In the genomic region with DNA sequence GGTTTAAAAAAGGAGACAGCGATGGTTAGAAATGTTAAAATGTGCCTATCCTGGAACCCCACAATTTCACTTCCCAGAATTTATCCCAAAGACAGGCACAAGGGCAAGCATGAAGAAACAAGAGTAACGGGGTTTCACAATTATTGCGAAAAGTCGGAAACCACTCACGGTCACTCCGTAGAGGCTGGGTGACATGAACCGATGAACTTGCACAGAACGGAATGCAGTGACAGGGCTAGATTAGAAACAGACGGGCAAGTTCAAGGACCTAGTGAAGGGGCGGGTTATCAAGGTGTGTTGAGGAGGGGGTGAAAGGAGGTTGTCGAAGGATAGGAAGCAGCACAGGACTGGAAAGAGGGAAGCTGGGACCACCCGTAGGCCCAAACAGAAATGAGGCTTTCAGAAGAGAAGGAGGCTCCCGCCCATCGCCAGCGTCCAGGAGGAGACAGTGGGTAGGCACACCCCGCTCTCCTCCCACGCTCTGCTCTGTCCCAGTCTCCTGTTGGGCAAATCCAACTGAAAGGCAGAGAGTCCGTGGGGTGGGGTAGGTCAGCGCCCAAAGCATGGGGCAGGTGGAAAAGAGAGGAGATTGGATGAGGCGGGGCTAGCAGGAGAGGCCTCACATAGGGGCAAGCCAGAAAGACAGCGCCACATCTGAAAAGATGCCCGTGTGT, we compare ENCODE assay signal across 1 cellular context.
A peak's percentile ranks its signal among the peaks of the same experiment; 100 is the strongest.
TF ChIP-seq lines count a peak whose summit lies in the region.

No MANE protein-coding gene starts in this region.

TF ChIP-seq in HepG2, 621 proteins besides CTCF, POLR2A, EP300 and RAD21 (continued from another document and continues in another):
- TF ChIP-seq, protein P1, sequence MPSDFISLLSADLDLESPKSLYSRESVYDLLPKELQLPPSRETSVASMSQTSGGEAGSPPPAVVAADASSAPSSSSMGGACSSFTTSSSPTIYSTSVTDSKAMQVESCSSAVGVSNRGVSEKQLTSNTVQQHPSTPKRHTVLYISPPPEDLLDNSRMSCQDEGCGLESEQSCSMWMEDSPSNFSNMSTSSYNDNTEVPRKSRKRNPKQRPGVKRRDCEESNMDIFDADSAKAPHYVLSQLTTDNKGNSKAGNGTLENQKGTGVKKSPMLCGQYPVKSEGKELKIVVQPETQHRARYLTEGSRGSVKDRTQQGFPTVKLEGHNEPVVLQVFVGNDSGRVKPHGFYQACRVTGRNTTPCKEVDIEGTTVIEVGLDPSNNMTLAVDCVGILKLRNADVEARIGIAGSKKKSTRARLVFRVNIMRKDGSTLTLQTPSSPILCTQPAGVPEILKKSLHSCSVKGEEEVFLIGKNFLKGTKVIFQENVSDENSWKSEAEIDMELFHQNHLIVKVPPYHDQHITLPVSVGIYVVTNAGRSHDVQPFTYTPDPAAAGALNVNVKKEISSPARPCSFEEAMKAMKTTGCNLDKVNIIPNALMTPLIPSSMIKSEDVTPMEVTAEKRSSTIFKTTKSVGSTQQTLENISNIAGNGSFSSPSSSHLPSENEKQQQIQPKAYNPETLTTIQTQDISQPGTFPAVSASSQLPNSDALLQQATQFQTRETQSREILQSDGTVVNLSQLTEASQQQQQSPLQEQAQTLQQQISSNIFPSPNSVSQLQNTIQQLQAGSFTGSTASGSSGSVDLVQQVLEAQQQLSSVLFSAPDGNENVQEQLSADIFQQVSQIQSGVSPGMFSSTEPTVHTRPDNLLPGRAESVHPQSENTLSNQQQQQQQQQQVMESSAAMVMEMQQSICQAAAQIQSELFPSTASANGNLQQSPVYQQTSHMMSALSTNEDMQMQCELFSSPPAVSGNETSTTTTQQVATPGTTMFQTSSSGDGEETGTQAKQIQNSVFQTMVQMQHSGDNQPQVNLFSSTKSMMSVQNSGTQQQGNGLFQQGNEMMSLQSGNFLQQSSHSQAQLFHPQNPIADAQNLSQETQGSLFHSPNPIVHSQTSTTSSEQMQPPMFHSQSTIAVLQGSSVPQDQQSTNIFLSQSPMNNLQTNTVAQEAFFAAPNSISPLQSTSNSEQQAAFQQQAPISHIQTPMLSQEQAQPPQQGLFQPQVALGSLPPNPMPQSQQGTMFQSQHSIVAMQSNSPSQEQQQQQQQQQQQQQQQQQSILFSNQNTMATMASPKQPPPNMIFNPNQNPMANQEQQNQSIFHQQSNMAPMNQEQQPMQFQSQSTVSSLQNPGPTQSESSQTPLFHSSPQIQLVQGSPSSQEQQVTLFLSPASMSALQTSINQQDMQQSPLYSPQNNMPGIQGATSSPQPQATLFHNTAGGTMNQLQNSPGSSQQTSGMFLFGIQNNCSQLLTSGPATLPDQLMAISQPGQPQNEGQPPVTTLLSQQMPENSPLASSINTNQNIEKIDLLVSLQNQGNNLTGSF (CRISPR knock-in tag; IDR thresholded peaks at IDR 0.05): no peak
- TF ChIP-seq ZNF589 (CRISPR knock-in tag; conservative IDR thresholded peaks at IDR 0.05): 0 out of 2 replicates have a peak, but pooled peaks have one; percentile 28
- TF ChIP-seq GATAD1 (CRISPR knock-in tag; IDR thresholded peaks at IDR 0.05): no peak
- TF ChIP-seq TARDBP (CRISPR knock-in tag; IDR thresholded peaks at IDR 0.05): no peak
- TF ChIP-seq SALL1 (CRISPR knock-in tag; IDR thresholded peaks at IDR 0.05): peak; percentile 62
- TF ChIP-seq ZNF850 (CRISPR knock-in tag; conservative IDR thresholded peaks at IDR 0.05): no peak
- TF ChIP-seq ESRRA (CRISPR knock-in tag; IDR thresholded peaks at IDR 0.05; ENCODE audit: low read depth): 0 out of 2 replicates have a peak, but pooled peaks have one; percentile 54
- TF ChIP-seq TBL1XR1 (IDR thresholded peaks at IDR 0.05; ENCODE audit: borderline replicate concordance, low read length, partially characterized antibody): peak; percentile 93
- TF ChIP-seq RXRB (CRISPR knock-in tag; IDR thresholded peaks at IDR 0.05; ENCODE audit: borderline replicate concordance): peak; percentile 44; the same call in 1 of the 2 replicates
- TF ChIP-seq ZNF234 (CRISPR knock-in tag; conservative IDR thresholded peaks at IDR 0.05): no peak
- no peak for TF ChIP-seq HOXA7 (CRISPR knock-in tag; IDR thresholded peaks at IDR 0.05)
- TF ChIP-seq, protein P2, sequence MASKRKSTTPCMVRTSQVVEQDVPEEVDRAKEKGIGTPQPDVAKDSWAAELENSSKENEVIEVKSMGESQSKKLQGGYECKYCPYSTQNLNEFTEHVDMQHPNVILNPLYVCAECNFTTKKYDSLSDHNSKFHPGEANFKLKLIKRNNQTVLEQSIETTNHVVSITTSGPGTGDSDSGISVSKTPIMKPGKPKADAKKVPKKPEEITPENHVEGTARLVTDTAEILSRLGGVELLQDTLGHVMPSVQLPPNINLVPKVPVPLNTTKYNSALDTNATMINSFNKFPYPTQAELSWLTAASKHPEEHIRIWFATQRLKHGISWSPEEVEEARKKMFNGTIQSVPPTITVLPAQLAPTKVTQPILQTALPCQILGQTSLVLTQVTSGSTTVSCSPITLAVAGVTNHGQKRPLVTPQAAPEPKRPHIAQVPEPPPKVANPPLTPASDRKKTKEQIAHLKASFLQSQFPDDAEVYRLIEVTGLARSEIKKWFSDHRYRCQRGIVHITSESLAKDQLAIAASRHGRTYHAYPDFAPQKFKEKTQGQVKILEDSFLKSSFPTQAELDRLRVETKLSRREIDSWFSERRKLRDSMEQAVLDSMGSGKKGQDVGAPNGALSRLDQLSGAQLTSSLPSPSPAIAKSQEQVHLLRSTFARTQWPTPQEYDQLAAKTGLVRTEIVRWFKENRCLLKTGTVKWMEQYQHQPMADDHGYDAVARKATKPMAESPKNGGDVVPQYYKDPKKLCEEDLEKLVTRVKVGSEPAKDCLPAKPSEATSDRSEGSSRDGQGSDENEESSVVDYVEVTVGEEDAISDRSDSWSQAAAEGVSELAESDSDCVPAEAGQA (IDR thresholded peaks at IDR 0.05; ENCODE audit: low read depth): no peak
- TF ChIP-seq, protein P2 (CRISPR knock-in tag; IDR thresholded peaks at IDR 0.05; ENCODE audit: borderline replicate concordance): no peak
- TF ChIP-seq GATAD2A (CRISPR knock-in tag; IDR thresholded peaks at IDR 0.05): peak; percentile 53; the same call in 1 of the 2 replicates
- 0 out of 2 replicates have a peak, but pooled peaks have one; percentile 48 for TF ChIP-seq ZNF644 (CRISPR knock-in tag; IDR thresholded peaks at IDR 0.05; ENCODE audit: low read depth)
- TF ChIP-seq ELF4 (CRISPR knock-in tag; IDR thresholded peaks at IDR 0.05; ENCODE audit: borderline replicate concordance): no peak
- no peak for TF ChIP-seq MTF1 (CRISPR knock-in tag; IDR thresholded peaks at IDR 0.05)
- TF ChIP-seq, protein P3, sequence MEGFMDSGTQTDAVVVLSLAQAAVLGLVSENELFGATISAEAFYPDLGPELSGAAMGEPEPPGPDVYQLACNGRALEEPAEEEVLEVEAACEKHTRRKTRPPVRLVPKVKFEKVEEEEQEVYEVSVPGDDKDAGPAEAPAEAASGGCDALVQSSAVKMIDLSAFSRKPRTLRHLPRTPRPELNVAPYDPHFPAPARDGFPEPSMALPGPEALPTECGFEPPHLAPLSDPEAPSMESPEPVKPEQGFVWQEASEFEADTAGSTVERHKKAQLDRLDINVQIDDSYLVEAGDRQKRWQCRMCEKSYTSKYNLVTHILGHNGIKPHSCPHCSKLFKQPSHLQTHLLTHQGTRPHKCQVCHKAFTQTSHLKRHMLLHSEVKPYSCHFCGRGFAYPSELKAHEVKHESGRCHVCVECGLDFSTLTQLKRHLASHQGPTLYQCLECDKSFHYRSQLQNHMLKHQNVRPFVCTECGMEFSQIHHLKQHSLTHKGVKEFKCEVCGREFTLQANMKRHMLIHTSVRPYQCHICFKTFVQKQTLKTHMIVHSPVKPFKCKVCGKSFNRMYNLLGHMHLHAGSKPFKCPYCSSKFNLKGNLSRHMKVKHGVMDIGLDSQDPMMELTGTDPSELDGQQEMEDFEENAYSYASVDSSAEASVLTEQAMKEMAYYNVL (CRISPR knock-in tag; IDR thresholded peaks at IDR 0.05; ENCODE audit: borderline replicate concordance): no peak
- TF ChIP-seq NCOA1 (CRISPR knock-in tag; IDR thresholded peaks at IDR 0.05): peak; percentile 67; the same call in 1 of the 2 replicates
- no peak for TF ChIP-seq SP140L (CRISPR knock-in tag; IDR thresholded peaks at IDR 0.05; ENCODE audit: borderline replicate concordance)
- TF ChIP-seq, protein P4, sequence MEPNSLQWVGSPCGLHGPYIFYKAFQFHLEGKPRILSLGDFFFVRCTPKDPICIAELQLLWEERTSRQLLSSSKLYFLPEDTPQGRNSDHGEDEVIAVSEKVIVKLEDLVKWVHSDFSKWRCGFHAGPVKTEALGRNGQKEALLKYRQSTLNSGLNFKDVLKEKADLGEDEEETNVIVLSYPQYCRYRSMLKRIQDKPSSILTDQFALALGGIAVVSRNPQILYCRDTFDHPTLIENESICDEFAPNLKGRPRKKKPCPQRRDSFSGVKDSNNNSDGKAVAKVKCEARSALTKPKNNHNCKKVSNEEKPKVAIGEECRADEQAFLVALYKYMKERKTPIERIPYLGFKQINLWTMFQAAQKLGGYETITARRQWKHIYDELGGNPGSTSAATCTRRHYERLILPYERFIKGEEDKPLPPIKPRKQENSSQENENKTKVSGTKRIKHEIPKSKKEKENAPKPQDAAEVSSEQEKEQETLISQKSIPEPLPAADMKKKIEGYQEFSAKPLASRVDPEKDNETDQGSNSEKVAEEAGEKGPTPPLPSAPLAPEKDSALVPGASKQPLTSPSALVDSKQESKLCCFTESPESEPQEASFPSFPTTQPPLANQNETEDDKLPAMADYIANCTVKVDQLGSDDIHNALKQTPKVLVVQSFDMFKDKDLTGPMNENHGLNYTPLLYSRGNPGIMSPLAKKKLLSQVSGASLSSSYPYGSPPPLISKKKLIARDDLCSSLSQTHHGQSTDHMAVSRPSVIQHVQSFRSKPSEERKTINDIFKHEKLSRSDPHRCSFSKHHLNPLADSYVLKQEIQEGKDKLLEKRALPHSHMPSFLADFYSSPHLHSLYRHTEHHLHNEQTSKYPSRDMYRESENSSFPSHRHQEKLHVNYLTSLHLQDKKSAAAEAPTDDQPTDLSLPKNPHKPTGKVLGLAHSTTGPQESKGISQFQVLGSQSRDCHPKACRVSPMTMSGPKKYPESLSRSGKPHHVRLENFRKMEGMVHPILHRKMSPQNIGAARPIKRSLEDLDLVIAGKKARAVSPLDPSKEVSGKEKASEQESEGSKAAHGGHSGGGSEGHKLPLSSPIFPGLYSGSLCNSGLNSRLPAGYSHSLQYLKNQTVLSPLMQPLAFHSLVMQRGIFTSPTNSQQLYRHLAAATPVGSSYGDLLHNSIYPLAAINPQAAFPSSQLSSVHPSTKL (CRISPR knock-in tag; IDR thresholded peaks at IDR 0.05): peak; percentile 70
- TF ChIP-seq ZNF331 (CRISPR knock-in tag; IDR thresholded peaks at IDR 0.05): 0 out of 2 replicates have a peak, but pooled peaks have one; percentile 29
- peak; percentile 81 for TF ChIP-seq BCL6 (CRISPR knock-in tag; IDR thresholded peaks at IDR 0.05)
- TF ChIP-seq ZBTB42 (CRISPR knock-in tag; IDR thresholded peaks at IDR 0.05): no peak
- TF ChIP-seq, protein P5, sequence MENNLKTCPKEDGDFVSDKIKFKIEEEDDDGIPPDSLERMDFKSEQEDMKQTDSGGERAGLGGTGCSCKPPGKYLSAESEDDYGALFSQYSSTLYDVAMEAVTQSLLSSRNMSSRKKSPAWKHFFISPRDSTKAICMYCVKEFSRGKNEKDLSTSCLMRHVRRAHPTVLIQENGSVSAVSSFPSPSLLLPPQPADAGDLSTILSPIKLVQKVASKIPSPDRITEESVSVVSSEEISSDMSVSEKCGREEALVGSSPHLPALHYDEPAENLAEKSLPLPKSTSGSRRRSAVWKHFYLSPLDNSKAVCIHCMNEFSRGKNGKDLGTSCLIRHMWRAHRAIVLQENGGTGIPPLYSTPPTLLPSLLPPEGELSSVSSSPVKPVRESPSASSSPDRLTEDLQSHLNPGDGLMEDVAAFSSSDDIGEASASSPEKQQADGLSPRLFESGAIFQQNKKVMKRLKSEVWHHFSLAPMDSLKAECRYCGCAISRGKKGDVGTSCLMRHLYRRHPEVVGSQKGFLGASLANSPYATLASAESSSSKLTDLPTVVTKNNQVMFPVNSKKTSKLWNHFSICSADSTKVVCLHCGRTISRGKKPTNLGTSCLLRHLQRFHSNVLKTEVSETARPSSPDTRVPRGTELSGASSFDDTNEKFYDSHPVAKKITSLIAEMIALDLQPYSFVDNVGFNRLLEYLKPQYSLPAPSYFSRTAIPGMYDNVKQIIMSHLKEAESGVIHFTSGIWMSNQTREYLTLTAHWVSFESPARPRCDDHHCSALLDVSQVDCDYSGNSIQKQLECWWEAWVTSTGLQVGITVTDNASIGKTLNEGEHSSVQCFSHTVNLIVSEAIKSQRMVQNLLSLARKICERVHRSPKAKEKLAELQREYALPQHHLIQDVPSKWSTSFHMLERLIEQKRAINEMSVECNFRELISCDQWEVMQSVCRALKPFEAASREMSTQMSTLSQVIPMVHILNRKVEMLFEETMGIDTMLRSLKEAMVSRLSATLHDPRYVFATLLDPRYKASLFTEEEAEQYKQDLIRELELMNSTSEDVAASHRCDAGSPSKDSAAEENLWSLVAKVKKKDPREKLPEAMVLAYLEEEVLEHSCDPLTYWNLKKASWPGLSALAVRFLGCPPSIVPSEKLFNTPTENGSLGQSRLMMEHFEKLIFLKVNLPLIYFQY (CRISPR knock-in tag; IDR thresholded peaks at IDR 0.05; ENCODE audit: borderline replicate concordance): no peak
- TF ChIP-seq RARA (CRISPR knock-in tag; IDR thresholded peaks at IDR 0.05): peak; percentile 91
- TF ChIP-seq DMAP1 (CRISPR knock-in tag; IDR thresholded peaks at IDR 0.05): 0 out of 2 replicates have a peak, but pooled peaks have one; percentile 14
- TF ChIP-seq CBX5 (CRISPR knock-in tag; IDR thresholded peaks at IDR 0.05; ENCODE audit: borderline replicate concordance): 0 out of 2 replicates have a peak, but pooled peaks have one; percentile 29
